In genomic region chr11:108498816-108499408, GRCh38 we compare ENCODE assay signal across 9 cellular contexts. TPM values are rescaled to one million over a fixed set of nuclear protein-coding genes. Genes with fewer than 3 reads are reported as not detected.
DNase-seq lines count a peak whose midpoint lies in the region; ATAC-seq and TF ChIP-seq lines count a peak whose summit lies in the region.
"Had no signal": no experiment of that assay in that cellular context is flagged by ENCODE, and none has a peak within 500 bp of the region (broad histone marks: within the 10 kb centered on the region; RNA-seq: fewer than 3 reads in every experiment).

No MANE protein-coding gene starts in this region.

- no peaks in the 10 kb centered on the region for H3K9me2 ChIP-seq in HCT116 (ENCODE audit: insufficient read depth)

- no peaks in the 10 kb centered on the region for H3K36me3 Mint-ChIP-seq in activated naive CD4-positive, alpha-beta T cell treated with anti-CD3 and anti-CD28 coated beads, Interleukin-2, amount 50 U/mL, for 72 hours

- no peaks in the 10 kb centered on the region for H3K9me3 Mint-ChIP-seq in activated naive CD4-positive, alpha-beta T cell treated with anti-CD3 and anti-CD28 coated beads, Interleukin-2, amount 50 U/mL, for 72 hours

- POLR2A ChIA-PET in HCT116 (lab: Charles Lee), result no interaction called here

- TF ChIP-seq RAD21 in HCT116 (IDR thresholded peaks at IDR 0.05; ENCODE audit: low read depth), result no peak

- no peak for TF ChIP-seq POLR2A in HCT116 (IDR thresholded peaks at IDR 0.05; ENCODE audit: borderline replicate concordance, extremely low read depth, insufficient read depth, insufficient read length)
- TF ChIP-seq POLR2A in spleen (IDR thresholded peaks at IDR 0.05), result no peak

- no peak overlapping the region for H2AFZ ChIP-seq in HCT116 (ENCODE audit: low read depth, low read length, poor library complexity, severe bottlenecking)

- H3K79me2 ChIP-seq in HCT116 (ENCODE audit: insufficient read depth, low read length), result no peaks in the 10 kb centered on the region

- intact Hi-C loops in HCT116 (cut with micrococcal nuclease) (no loop called here), spleen (cut with DNase I; ENCODE audit: low total_unique reads) (no loop called here)

- RAD21 ChIA-PET in HCT116 (lab: Charles Lee; ENCODE audit: low non-redundant PET in 1 of 2, low total read pairs in 2 of 2, uncharacterized antibody in 2 of 2, unreplicated experiment in 2 of 2), result interaction anchor here in 1 of 2 experiments (1.0 kb wide), 1 partner anchor 28 kb away, joined by 3 read pairs; no protein-coding TSS in a partner anchor

- BruUV-seq in HCT116 (replicated peaks; lab: Mats Ljungman, UMichigan), result no TSS peak

- H3K9ac ChIP-seq in HCT116 (ENCODE audit: low read length), result peak overlapping the region; percentile 86
- peak overlapping the region; percentile 71 for H3K9ac ChIP-seq in iPS-18a (ENCODE audit: low read length)

- WGBS in spleen, 5 donors, result 69 to 77% (median 74%) methylated on average over 29 of the region's 29 CpGs

- no peaks in the 10 kb centered on the region for H4K20me1 ChIP-seq in HCT116 (ENCODE audit: insufficient read depth)

- peak overlapping the region; percentile 93 for H3K4me2 ChIP-seq in HCT116 (ENCODE audit: low read length)

- H3K27ac Mint-ChIP-seq in activated naive CD4-positive, alpha-beta T cell treated with anti-CD3 and anti-CD28 coated beads, Interleukin-2, amount 50 U/mL, for 72 hours, result peak overlapping the region; percentile 87 to 99

- ATAC-seq in HCT116 (no peak), HG03095 (IDR thresholded peaks at IDR 0.05; ENCODE audit: unreplicated experiment) (no peak), HG02852 (IDR thresholded peaks at IDR 0.05; ENCODE audit: unreplicated experiment) (no peak)
- no peak for ATAC-seq in activated naive CD4-positive, alpha-beta T cell treated with anti-CD3 and anti-CD28 coated beads, Interleukin-2, amount 50 U/mL, for 72 hours

- CTCF ChIA-PET in HCT116 (lab: Charles Lee), result no interaction called here

- H3K27ac ChIP-seq in HCT116 (ENCODE audit: low read depth, low read length) (peak overlapping the region; percentile 97), iPS-18a (ENCODE audit: low read length) (no peak overlapping the region), spleen (peak overlapping the region; percentile 89 to 93 (median 91))

- DNase-seq in HCT116 (ENCODE audit: low read depth, low spot score), result no peak
- no peak for DNase-seq in activated naive CD4-positive, alpha-beta T cell treated with anti-CD3 and anti-CD28 coated beads, Interleukin-2, amount 50 U/mL, for 72 hours (ENCODE audit: low spot score in 2 of 2)
- no peak for DNase-seq in spleen
- DNase-seq in NCI-H2081 (lab: John Stamatoyannopoulos, UW), result no peak
- no peak for DNase-seq in NCI-H524 (lab: John Stamatoyannopoulos, UW)

- H3K9me3 ChIP-seq in HCT116 (ENCODE audit: control insufficient read depth in 1 of 2, insufficient read depth in 1 of 2, low read depth in 1 of 2, low read length in 2 of 2), result no peaks in the 10 kb centered on the region
- no peaks in the 10 kb centered on the region for H3K9me3 ChIP-seq in iPS-18a (ENCODE audit: control insufficient read depth, low read depth, low read length)
- no peaks in the 10 kb centered on the region for H3K9me3 ChIP-seq in spleen

- no peak for TF ChIP-seq CTCF in HCT116 (IDR thresholded peaks at IDR 0.05 in 2 of 3, conservative IDR thresholded peaks at IDR 0.05 in 1 of 3; ENCODE audit: borderline replicate concordance in 1 of 3, insufficient read depth in 1 of 3, low read depth in 2 of 3, low read length in 2 of 3)
- TF ChIP-seq CTCF in spleen (IDR thresholded peaks at IDR 0.05 in 8 of 11, conservative IDR thresholded peaks at IDR 0.05 in 3 of 11), result no peak

- H3K27me3 ChIP-seq in HCT116 (ENCODE audit: insufficient read depth, low read length), result no peaks in the 10 kb centered on the region
- peaks cover 19% of the 10 kb centered on the region for H3K27me3 ChIP-seq in iPS-18a (ENCODE audit: control insufficient read depth, insufficient read depth, low read length)
- H3K27me3 ChIP-seq in spleen (replicated peaks in 1 of 7), result no peaks in the 10 kb centered on the region

- H3K36me3 ChIP-seq in HCT116 (ENCODE audit: control insufficient read depth in 1 of 2, insufficient read depth in 2 of 2, low read length in 2 of 2), result no peaks in the 10 kb centered on the region
- H3K36me3 ChIP-seq in iPS-18a (ENCODE audit: control insufficient read depth, low read depth, low read length), result no peaks in the 10 kb centered on the region
- H3K36me3 ChIP-seq in spleen, result no peaks in the 10 kb centered on the region

- H3K4me3 ChIP-seq in HCT116 (replicated peaks in 1 of 2; ENCODE audit: low read depth in 1 of 2, low read length in 2 of 2) (peak overlapping the region; percentile 46 to 65), iPS-18a (ENCODE audit: low read length) (peak overlapping the region; percentile 68), spleen (peak overlapping the region; percentile 65 to 93 (median 81))

- H3K4me1 ChIP-seq in HCT116 (ENCODE audit: control insufficient read depth in 1 of 2, insufficient read depth in 2 of 2, low read length in 2 of 2) (peaks cover 12 to 32% of the 10 kb centered on the region in 2 experiments; a peak in 3 of 4 replicates), iPS-18a (ENCODE audit: control insufficient read depth, low read depth, low read length) (peaks cover 8% of the 10 kb centered on the region), spleen (peaks cover 4 to 21% (median 9%) of the 10 kb centered on the region in 6 donors)

TF ChIP-seq in HCT116, 20 proteins besides CTCF, POLR2A, EP300 and RAD21 (continues in another document):
- TF ChIP-seq YY1 (IDR thresholded peaks at IDR 0.05; ENCODE audit: extremely low read depth, insufficient replicate concordance, low read depth, low read length) (no peak), CEBPB (IDR thresholded peaks at IDR 0.05; ENCODE audit: low read depth) (no peak), EZH2phosphoT487 (IDR thresholded peaks at IDR 0.05; ENCODE audit: borderline replicate concordance) (no peak), ZNF274 (IDR thresholded peaks at IDR 0.05; ENCODE audit: low read depth, low read length) (no peak), ATF3 (IDR thresholded peaks at IDR 0.05) (no peak), SIN3A (IDR thresholded peaks at IDR 0.05; ENCODE audit: low read depth) (no peak), REST (IDR thresholded peaks at IDR 0.05; ENCODE audit: low read depth) (no peak), SRF (IDR thresholded peaks at IDR 0.05; ENCODE audit: low read depth) (no peak), POLR2AphosphoS5 (IDR thresholded peaks at IDR 0.05; ENCODE audit: low read depth, low read length) (no peak), JUND (IDR thresholded peaks at IDR 0.05) (no peak), ZBTB33 (IDR thresholded peaks at IDR 0.05; ENCODE audit: extremely low read depth, insufficient replicate concordance, low read length) (no peak), EGR1 (IDR thresholded peaks at IDR 0.05; ENCODE audit: low read depth) (no peak)

RNA-seq across cellular contexts. Expression of gene POGLUT3, which starts 0.7 kb away (rescaled TPM):
- total RNA-seq in HCT116 (2021; ENCODE audit: unreplicated experiment) (22.0 TPM), spleen (10 to 100 TPM in 6 of 7 donors, 1 to 10 TPM in 1; 7.8 to 21.0 (median 18.2) TPM)
- polyA plus RNA-seq in HCT116 (2012), result 5.3 and 7.0 TPM in 2 replicates
- total RNA-seq in activated naive CD4-positive, alpha-beta T cell treated with anti-CD3 and anti-CD28 coated beads, Interleukin-2, amount 50 U/mL, for 72 hours, result 1 to 10 TPM; 6.1 to 8.1 TPM
- 1 to 10 TPM; 3.0 to 5.8 (median 3.9) TPM for polyA plus RNA-seq in spleen

RNA-seq across cellular contexts. Expression of gene C11orf65, which starts 31.6 kb away (rescaled TPM):
- total RNA-seq in HCT116 (2021; ENCODE audit: unreplicated experiment) (1.3 TPM), spleen (1 to 10 TPM in 1 of 7 donors, under 1 TPM in 5, not detected in 1; 0.27 to 1.0 (median 0.73) TPM)
- 0.74 and 0.86 TPM in 2 replicates for polyA plus RNA-seq in HCT116 (2012)
- 1 to 10 TPM in 1 of 2 donors, under 1 TPM in 1; 0.66 to 1.2 TPM for total RNA-seq in activated naive CD4-positive, alpha-beta T cell treated with anti-CD3 and anti-CD28 coated beads, Interleukin-2, amount 50 U/mL, for 72 hours
- polyA plus RNA-seq in spleen, result under 1 TPM; 0.22 to 0.59 (median 0.26) TPM
- total RNA-seq: dermis microvascular lymphatic vessel endothelial cell had no signal
